7 cellular contexts compared by ENCODE assay signal in genomic region chr12:49738721-49739120, GRCh38. TPM values are rescaled to one million over a fixed set of nuclear protein-coding genes. Genes with fewer than 3 reads are reported as not detected.
DNase-seq lines count a peak whose midpoint lies in the region; ATAC-seq and TF ChIP-seq lines count a peak whose summit lies in the region.
"Not testable (repeated sequence)": the region's sequence is repeated elsewhere in the genome, so short reads cannot be mapped to it uniquely, and the experiment has no call there.

No MANE protein-coding gene starts in this region.

- H3F3A ChIP-seq in SK-N-SH (replicated peaks; ENCODE audit: insufficient read depth), result not testable (repeated sequence)

- intact Hi-C loops in Panc1 (cut with micrococcal nuclease; ENCODE audit: unreplicated experiment), result not testable (repeated sequence)

- H3K36me3 ChIP-seq in Panc1 (ENCODE audit: control insufficient read depth, insufficient read depth, low read length); SK-N-SH (replicated peaks in 1 of 2; ENCODE audit: control insufficient read depth in 1 of 2, insufficient read depth in 2 of 2, low read length in 1 of 2): not testable (repeated sequence)

- H3K9me2 ChIP-seq in SK-N-SH, result not testable (repeated sequence)

- H3K4me2 ChIP-seq in SK-N-SH, result not testable (repeated sequence)

- peaks cover 12% of the 10 kb centered on the region; the same call in 1 of the 2 replicates for H3K4me1 ChIP-seq in Panc1 (ENCODE audit: control insufficient read depth, insufficient read depth, low read length)
- not testable (repeated sequence) for H3K4me1 ChIP-seq in SK-N-SH (ENCODE audit: control insufficient read depth in 1 of 2, insufficient read depth in 2 of 2, low read depth in 1 of 2, low read length in 1 of 2)

- not testable (repeated sequence) for TF ChIP-seq RAD21 in SK-N-SH (IDR thresholded peaks at IDR 0.05; ENCODE audit: low read length)

- peaks cover 15% of the 10 kb centered on the region for H3K4me1 Mint-ChIP-seq in activated naive CD4-positive, alpha-beta T cell treated with anti-CD3 and anti-CD28 coated beads, Interleukin-2, amount 50 U/mL, for 24 hours

- CTCF ChIA-PET in Panc1 (lab: Charles Lee); SK-N-SH (lab: Yijun Ruan, JAX): not testable (repeated sequence)

- H3K9me3 ChIP-seq in Panc1 (ENCODE audit: control insufficient read depth, insufficient read depth, low read depth, low read length); SK-N-SH: not testable (repeated sequence)

- not testable (repeated sequence) for H3K9me3 Mint-ChIP-seq in activated naive CD4-positive, alpha-beta T cell treated with anti-CD3 and anti-CD28 coated beads, Interleukin-2, amount 50 U/mL, for 24 hours

- not testable (repeated sequence) for ATAC-seq in Panc1

- H3K27ac Mint-ChIP-seq in activated naive CD4-positive, alpha-beta T cell treated with anti-CD3 and anti-CD28 coated beads, Interleukin-2, amount 50 U/mL, for 24 hours, result peak overlapping the region; percentile 55

- DNase-seq in Daoy (ENCODE audit: low read depth) (peak; percentile 84), HK-2 (ENCODE audit: unreplicated experiment) (peak; percentile 24), Panc1 (ENCODE audit: low read depth, low spot score) (peak; percentile 80), cardiac fibroblast (ENCODE audit: low read depth in 2 of 2) (peak; percentile 23 to 72), fibroblast of mammary gland (ENCODE audit: low read depth) (peak; percentile 24)
- DNase-seq in SK-N-SH, result not testable (repeated sequence)

- not testable (repeated sequence) for H3K4me3 Mint-ChIP-seq in activated naive CD4-positive, alpha-beta T cell treated with anti-CD3 and anti-CD28 coated beads, Interleukin-2, amount 50 U/mL, for 24 hours

- in situ Hi-C loops in Panc1 (cut with HindIII; ENCODE audit: low pct_unique_long_range_greater_than_20kb, low sequenced_read_pairs), result not testable (repeated sequence)

- H2AFZ ChIP-seq in SK-N-SH (ENCODE audit: low read depth), result peak overlapping the region; percentile 31; the same call in 1 of the 2 replicates

- 54% methylated on average over 5 of the region's 5 CpGs for WGBS in SK-N-SH (ENCODE audit: low lambda C conversion rate)

- BruUV-seq in Panc1 (replicated peaks; lab: Mats Ljungman, UMichigan), result not testable (repeated sequence)

- peaks cover 20% of the 10 kb centered on the region for H3K79me2 ChIP-seq in SK-N-SH (ENCODE audit: insufficient read depth)

- H4K20me1 ChIP-seq in SK-N-SH (ENCODE audit: insufficient read depth), result peaks cover 21% of the 10 kb centered on the region

- H3K27me3 ChIP-seq in Panc1 (ENCODE audit: control insufficient read depth, insufficient read depth, low read length); SK-N-SH (ENCODE audit: insufficient read depth): not testable (repeated sequence)

- not testable (repeated sequence) for TF ChIP-seq EP300 in SK-N-SH (IDR thresholded peaks at IDR 0.05; ENCODE audit: borderline replicate concordance in 1 of 2, low read depth in 1 of 2, low read length in 1 of 2)

- H3K4me3 ChIP-seq in Panc1 (ENCODE audit: low read depth in 2 of 2, low read length in 2 of 2), result peak overlapping the region in 1 of 2 experiments; percentile 36; a peak in 1 of 4 replicates
- not testable (repeated sequence) for H3K4me3 ChIP-seq in SK-N-SH (ENCODE audit: low read depth in 2 of 2, low read length in 1 of 2); cardiac fibroblast (replicated peaks in 1 of 2; ENCODE audit: low read depth in 2 of 2, low read length in 2 of 2); fibroblast of mammary gland (ENCODE audit: control insufficient read depth, low read depth, low read length)

- POLR2A ChIA-PET in Panc1 (lab: Charles Lee); SK-N-SH (lab: Yijun Ruan, JAX): not testable (repeated sequence)

- H3K9ac ChIP-seq in SK-N-SH, result not testable (repeated sequence)

- H3K27me3 Mint-ChIP-seq in activated naive CD4-positive, alpha-beta T cell treated with anti-CD3 and anti-CD28 coated beads, Interleukin-2, amount 50 U/mL, for 24 hours, result not testable (repeated sequence)

- H3K27ac ChIP-seq in Panc1 (ENCODE audit: low read length), result not testable (repeated sequence)
- 0 out of 4 replicates have a peak overlapping the region, but pooled peaks of 1 of the 2 experiments have one; percentile 30 for H3K27ac ChIP-seq in SK-N-SH (ENCODE audit: low read depth in 2 of 2, low read length in 1 of 2)

- TF ChIP-seq CTCF in Panc1 (IDR thresholded peaks at IDR 0.05); SK-N-SH (IDR thresholded peaks at IDR 0.05); cardiac fibroblast (IDR thresholded peaks at IDR 0.05; ENCODE audit: low read depth, low read length); fibroblast of mammary gland (conservative IDR thresholded peaks at IDR 0.05; ENCODE audit: control insufficient read depth, insufficient read depth, low read depth, low read length): not testable (repeated sequence)

- not testable (repeated sequence) for H3K36me3 Mint-ChIP-seq in activated naive CD4-positive, alpha-beta T cell treated with anti-CD3 and anti-CD28 coated beads, Interleukin-2, amount 50 U/mL, for 24 hours

RNA-seq across cellular contexts. Expression of gene TMBIM6, which starts 2.6 kb away (rescaled TPM):
- 379 and 454 TPM in 2 replicates for total RNA-seq in Daoy (2014; rRNA removed; shearing (Covaris generic))
- 525 TPM for total RNA-seq in Panc1 (2021; ENCODE audit: unreplicated experiment)
- polyA plus RNA-seq in Panc1 (2012; ENCODE audit: insufficient read length), result 275 TPM
- polyA plus RNA-seq in SK-N-SH (2012; rRNA removed), result 290 and 360 TPM in 2 replicates
- polyA plus RNA-seq in SK-N-SH (2012; cell fraction: cytosol; rRNA removed), result 355 TPM in 2 replicates
- 242 and 304 TPM in 2 replicates for polyA plus RNA-seq in SK-N-SH (2012; cell fraction: nucleus; rRNA removed)

RNA-seq across cellular contexts. Expression of gene FMNL3, which starts 31.5 kb away (rescaled TPM):
- 41.9 and 51.7 TPM in 2 replicates for total RNA-seq in Daoy (2014; rRNA removed; shearing (Covaris generic))
- 25.7 TPM for total RNA-seq in Panc1 (2021; ENCODE audit: unreplicated experiment)
- polyA plus RNA-seq in Panc1 (2012; ENCODE audit: insufficient read length), result 14.2 TPM
- polyA plus RNA-seq in SK-N-SH (2012; rRNA removed), result 10.2 and 13.1 TPM in 2 replicates
- polyA plus RNA-seq in SK-N-SH (2012; cell fraction: cytosol; rRNA removed), result 6.6 and 8.8 TPM in 2 replicates
- 19.5 and 24.9 TPM in 2 replicates for polyA plus RNA-seq in SK-N-SH (2012; cell fraction: nucleus; rRNA removed)
